Comparison of ENCODE assay signal across 9 cellular contexts in the genomic region with DNA sequence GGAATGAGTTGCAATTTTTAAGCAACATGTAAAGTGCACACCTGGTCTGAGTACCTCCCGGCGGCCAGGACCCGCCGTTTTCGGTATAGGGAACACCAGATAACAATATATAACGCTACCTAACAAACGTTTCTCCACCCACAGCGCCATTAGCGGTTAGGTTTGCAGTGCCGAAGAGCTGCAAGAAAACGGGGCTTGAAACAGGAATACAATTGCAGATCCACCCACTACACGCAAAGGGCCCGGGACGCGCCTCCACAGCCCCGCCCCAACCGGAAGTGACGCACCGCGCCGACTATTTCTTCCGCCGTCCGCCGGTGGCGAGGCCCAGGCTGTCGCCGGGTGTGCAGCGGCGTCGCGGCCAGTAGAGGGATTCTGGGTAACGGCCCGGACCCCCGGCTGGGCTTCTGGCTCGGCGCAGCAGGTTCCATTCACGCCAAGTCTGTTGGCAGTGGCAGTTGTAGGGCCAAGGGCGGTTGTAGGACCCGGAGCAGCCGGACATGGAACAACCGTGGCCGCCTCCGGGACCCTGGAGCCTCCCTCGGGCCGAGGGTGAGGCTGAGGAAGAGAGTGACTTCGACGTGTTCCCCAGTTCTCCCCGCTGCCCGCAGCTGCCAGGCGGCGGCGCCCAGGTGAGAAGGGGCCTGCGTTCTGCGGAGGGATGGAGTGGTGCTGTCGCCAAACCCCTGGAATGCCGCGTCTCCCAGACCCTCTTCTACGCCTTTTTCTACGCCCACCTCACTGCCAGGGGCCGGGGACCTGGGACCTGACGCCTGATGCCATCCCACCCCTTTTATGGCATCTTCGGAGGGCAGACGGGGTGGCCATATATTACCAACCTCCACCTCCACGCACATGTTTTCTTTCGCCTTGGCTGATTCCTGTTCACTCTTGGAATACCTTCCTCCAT. TPM values are rescaled to one million over a fixed set of nuclear protein-coding genes. Genes with fewer than 3 reads are reported as not detected.
DNase-seq lines count a peak whose midpoint lies in the region; ATAC-seq and TF ChIP-seq lines count a peak whose summit lies in the region.
"Had no signal": no experiment of that assay in that cellular context is flagged by ENCODE, and none has a peak within 500 bp of the region (broad histone marks: within the 10 kb centered on the region; RNA-seq: fewer than 3 reads in every experiment).

A gene (plus strand): TSS at position 302 of the 910 bp plus-strand sequence. CDS start 199 bp downstream, at position 501.

- peak within 1 kb of the TSS; percentile 89 for H3K4me3 ChIP-seq in AG04450 (ENCODE audit: low read depth, low read length)
- peak within 1 kb of the TSS; percentile 96 for H3K4me3 ChIP-seq in WERI-Rb-1 (ENCODE audit: low read depth, low read length)
- H3K4me3 ChIP-seq in cardiac fibroblast (replicated peaks in 1 of 2; ENCODE audit: low read depth in 2 of 2, low read length in 2 of 2), result peak within 1 kb of the TSS; percentile 91 to 97

- H3K4me1 Mint-ChIP-seq in immature natural killer cell, result peaks cover 9 to 13% of the 10 kb centered on the region in 2 donors

- H3K27ac ChIP-seq in AG04450 (ENCODE audit: low read depth, low read length) (peak within 1 kb of the TSS; percentile 93), WERI-Rb-1 (peak within 1 kb of the TSS; percentile 90)

- TF ChIP-seq CTCF in AG04450 (IDR thresholded peaks at IDR 0.05; ENCODE audit: low read depth, low read length), result no peak; the same call in 1 of the 2 replicates
- peak; percentile 21; the same call in 1 of the 2 replicates for TF ChIP-seq CTCF in WERI-Rb-1 (IDR thresholded peaks at IDR 0.05; ENCODE audit: low read depth, low read length)
- peak; percentile 59 for TF ChIP-seq CTCF in cardiac fibroblast (IDR thresholded peaks at IDR 0.05; ENCODE audit: low read depth, low read length)

- H3K9me3 Mint-ChIP-seq in immature natural killer cell, result no peaks in the 10 kb centered on the region
- H3K9me3 Mint-ChIP-seq: T-helper 1 cell treated with Interleukin-12 subunit alpha and Interleukin-12 subunit beta and Interleukin-4 antibody, amounts not matched to agents 30 μg/mL and 1 μg/mL, for 36 hours had no signal

- no peaks in the 10 kb centered on the region for H3K27me3 ChIP-seq in AG04450 (ENCODE audit: control insufficient read depth, insufficient read depth, low read length)
- no peaks in the 10 kb centered on the region for H3K27me3 ChIP-seq in WERI-Rb-1 (ENCODE audit: insufficient read depth, low read depth, severe bottlenecking)

- peaks cover 0 to 2% (median 0%) of the 10 kb centered on the region in 3 donors for H3K27me3 Mint-ChIP-seq in immature natural killer cell (ENCODE audit: low read depth in 3 of 3)

- H3K36me3 Mint-ChIP-seq in immature natural killer cell, result peaks cover 0 to 7% (median 4%) of the 10 kb centered on the region in 3 donors

- H3K36me3 ChIP-seq in WERI-Rb-1, result no peaks in the 10 kb centered on the region; the same call in 1 of the 2 replicates

- CTCF ChIA-PET in AG04450 (lab: Charles Lee), result interaction anchor here (0.6 to 1.0 kb wide), 4 partner anchors 14 to 61 kb away, joined by 3 to 4 read pairs (median 3); a partner anchor contains a TSS

- no peak within 1 kb of the TSS for H3K4me3 Mint-ChIP-seq in immature natural killer cell
- H3K4me3 Mint-ChIP-seq: T-helper 1 cell treated with Interleukin-12 subunit alpha and Interleukin-12 subunit beta and Interleukin-4 antibody, amounts not matched to agents 30 μg/mL and 1 μg/mL, for 36 hours had no signal

- POLR2A ChIA-PET in AG04450 (lab: Yijun Ruan, JAX), result interaction anchor here (0.6 to 1.0 kb wide), 5 partner anchors 13 to 305 kb away, joined by 3 read pairs; a partner anchor contains a TSS

- ATAC-seq in GM18870 (IDR thresholded peaks at IDR 0.05; ENCODE audit: unreplicated experiment), result peak; percentile 84
- ATAC-seq in HG03135 (IDR thresholded peaks at IDR 0.05; ENCODE audit: unreplicated experiment), result peak; percentile 96

- H3K9me3 ChIP-seq in AG04450 (ENCODE audit: control insufficient read depth, insufficient read depth, low read length) (no peaks in the 10 kb centered on the region; the same call in 1 of the 2 replicates), WERI-Rb-1 (ENCODE audit: severe bottlenecking) (no peaks in the 10 kb centered on the region)

- peak; percentile 75 for DNase-seq in AG04450 (ENCODE audit: low read depth, low spot score)
- DNase-seq in NCI-H2196 treated with DMSO at 0.1 percent for 48 hours (lab: John Stamatoyannopoulos, UW; ENCODE audit: unreplicated experiment), result peak; percentile 99
- peak; percentile 97 for DNase-seq in WERI-Rb-1
- peak; percentile 96 to 97 for DNase-seq in cardiac fibroblast (ENCODE audit: low read depth in 2 of 2)
- DNase-seq in immature natural killer cell, result peak; percentile 99
- DNase-seq in smooth muscle cell of the brain vasculature (ENCODE audit: low read depth, low spot score), result peak; percentile 83

- no peak within 1 kb of the TSS for H3K27ac Mint-ChIP-seq in immature natural killer cell
- H3K27ac Mint-ChIP-seq: T-helper 1 cell treated with Interleukin-12 subunit alpha and Interleukin-12 subunit beta and Interleukin-4 antibody, amounts not matched to agents 30 μg/mL and 1 μg/mL, for 36 hours had no signal

RNA-seq across cellular contexts. Expression of the gene that starts here (rescaled TPM):
- polyA plus RNA-seq in AG04450 (2011; rRNA removed) (9.7 and 13.4 TPM in 2 replicates), immature natural killer cell (10 to 100 TPM in 2 of 3 donors, 1 to 10 TPM in 1; 8.4 to 11.6 (median 11.0) TPM)
- polyA minus RNA-seq in AG04450 (2011; rRNA and poly(A)+ RNA removed), result 7.0 and 8.2 TPM in 2 replicates

Comparison
In these comparisons a context has a peak if more than half of its experiments do, and no peak if none do; other contexts are left out.
1. Peak in every context shown above with its lines: DNase-seq, ATAC-seq, H3K4me3 ChIP-seq and H3K27ac ChIP-seq.